26 cellular contexts compared by ENCODE assay signal in genomic region chr21:38334866-38335265, GRCh38.
"Had no signal": no experiment of that assay in that cellular context is flagged by ENCODE, and none has a peak within 500 bp of the region (broad histone marks: within the 10 kb centered on the region; RNA-seq: fewer than 3 reads in every experiment).

No MANE protein-coding gene starts in this region.

- H3K27ac Mint-ChIP-seq: activated CD4-positive, alpha-beta T cell treated with anti-CD3 and anti-CD28 coated beads, Interleukin-2, amount 10 ng/mL, durations not matched to agents 24 days and 14 days; activated naive CD4-positive, alpha-beta T cell treated with anti-CD3 and anti-CD28 coated beads for 36 hours; activated naive CD8-positive, alpha-beta T cell treated with anti-CD3 and anti-CD28 coated beads, Interleukin-2, amount 10 ng/mL, durations not matched to agents 7 days and 5 days; activated T-helper 17 cell treated with anti-CD3 and anti-CD28 coated beads, Interleukin-2, amount 50 U/mL, for 72 hours; T-helper 1 cell treated with Interleukin-12 subunit alpha and Interleukin-12 subunit beta and Interleukin-4 antibody, amounts not matched to agents 30 μg/mL and 1 μg/mL, for 36 hours; WTC11 had no signal

- DNase-seq: activated CD4-positive, alpha-beta T cell treated with anti-CD3 and anti-CD28 coated beads, Interleukin-2, amount 10 ng/mL, durations not matched to agents 24 days and 14 days; activated CD4-positive, alpha-beta T cell treated with anti-CD3 and anti-CD28 coated beads, Interleukin-2, amount 50 U/mL, for 48 hours; activated CD4-positive, CD25-positive, alpha-beta regulatory T cell treated with anti-CD3 and anti-CD28 coated beads, Interleukin-2, amount 50 U/mL, for 72 hours; activated gamma-delta T cell; activated naive CD4-positive, alpha-beta T cell treated with anti-CD3 and anti-CD28 coated beads for 36 hours; activated naive CD8-positive, alpha-beta T cell treated with anti-CD3 and anti-CD28 coated beads, Interleukin-2, amount 10 ng/mL, durations not matched to agents 7 days and 5 days; activated T-cell treated with anti-CD3 and anti-CD28 coated beads for 4 hours; activated T-cell treated with anti-CD3 and anti-CD28 coated beads, Interleukin-2, amount 50 U/mL, for 48 hours; central memory CD4-positive, alpha-beta T cell; Karpas-422; MM.1S; NCI-H1105; NCI-H1436; NCI-H1694 treated with DMSO at 0.1 percent for 48 hours; NCI-H2029 treated with DMSO at 0.1 percent for 48 hours; NCI-H345; NCI-H510A; NCI-H526 treated with DMSO at 0.1 percent for 48 hours; NK-92 treated with Interleukin-12 subunit alpha and Interleukin-12 subunit beta, amount 100 ng/mL, for 24 hours; Peyer's patch; SHP77 treated with DMSO at 0.1 percent for 48 hours; T-helper 9 cell had no signal

- H3K27ac ChIP-seq: adrenal gland, Peyer's patch had no signal

- H3K4me1 Mint-ChIP-seq: activated CD4-positive, alpha-beta T cell treated with anti-CD3 and anti-CD28 coated beads, Interleukin-2, amount 10 ng/mL, durations not matched to agents 24 days and 14 days; activated naive CD8-positive, alpha-beta T cell treated with anti-CD3 and anti-CD28 coated beads, Interleukin-2, amount 10 ng/mL, durations not matched to agents 7 days and 5 days; activated T-helper 17 cell treated with anti-CD3 and anti-CD28 coated beads, Interleukin-2, amount 50 U/mL, for 72 hours had no signal

- H3K9me3 ChIP-seq: adrenal gland, Peyer's patch had no signal

- H3K4me3 ChIP-seq: adrenal gland, Peyer's patch had no signal

- ATAC-seq: activated T-helper 17 cell treated with anti-CD3 and anti-CD28 coated beads, Interleukin-2, amount 50 U/mL, for 72 hours; WTC11 had no signal

- H3K36me3 ChIP-seq: adrenal gland, Peyer's patch had no signal

- H3K27me3 ChIP-seq: adrenal gland, Peyer's patch had no signal

- H3K27me3 Mint-ChIP-seq: activated naive CD8-positive, alpha-beta T cell treated with anti-CD3 and anti-CD28 coated beads, Interleukin-2, amount 10 ng/mL, durations not matched to agents 7 days and 5 days had no signal

- H3K4me3 Mint-ChIP-seq: activated CD4-positive, alpha-beta T cell treated with anti-CD3 and anti-CD28 coated beads, Interleukin-2, amount 10 ng/mL, durations not matched to agents 24 days and 14 days; activated naive CD4-positive, alpha-beta T cell treated with anti-CD3 and anti-CD28 coated beads for 36 hours; activated naive CD8-positive, alpha-beta T cell treated with anti-CD3 and anti-CD28 coated beads, Interleukin-2, amount 10 ng/mL, durations not matched to agents 7 days and 5 days; activated T-helper 17 cell treated with anti-CD3 and anti-CD28 coated beads, Interleukin-2, amount 50 U/mL, for 72 hours; T-helper 1 cell treated with Interleukin-12 subunit alpha and Interleukin-12 subunit beta and Interleukin-4 antibody, amounts not matched to agents 30 μg/mL and 1 μg/mL, for 36 hours; WTC11 had no signal

- H3K4me1 ChIP-seq: adrenal gland, Peyer's patch had no signal

- H3K9me3 Mint-ChIP-seq: activated CD4-positive, alpha-beta T cell treated with anti-CD3 and anti-CD28 coated beads, Interleukin-2, amount 10 ng/mL, durations not matched to agents 24 days and 14 days; activated naive CD4-positive, alpha-beta T cell treated with anti-CD3 and anti-CD28 coated beads for 36 hours; activated T-helper 17 cell treated with anti-CD3 and anti-CD28 coated beads, Interleukin-2, amount 50 U/mL, for 72 hours had no signal

- H3K36me3 Mint-ChIP-seq: activated naive CD8-positive, alpha-beta T cell treated with anti-CD3 and anti-CD28 coated beads, Interleukin-2, amount 10 ng/mL, durations not matched to agents 7 days and 5 days; WTC11 had no signal
